ENCODE assay signal across 2 cellular contexts in the genomic region with DNA sequence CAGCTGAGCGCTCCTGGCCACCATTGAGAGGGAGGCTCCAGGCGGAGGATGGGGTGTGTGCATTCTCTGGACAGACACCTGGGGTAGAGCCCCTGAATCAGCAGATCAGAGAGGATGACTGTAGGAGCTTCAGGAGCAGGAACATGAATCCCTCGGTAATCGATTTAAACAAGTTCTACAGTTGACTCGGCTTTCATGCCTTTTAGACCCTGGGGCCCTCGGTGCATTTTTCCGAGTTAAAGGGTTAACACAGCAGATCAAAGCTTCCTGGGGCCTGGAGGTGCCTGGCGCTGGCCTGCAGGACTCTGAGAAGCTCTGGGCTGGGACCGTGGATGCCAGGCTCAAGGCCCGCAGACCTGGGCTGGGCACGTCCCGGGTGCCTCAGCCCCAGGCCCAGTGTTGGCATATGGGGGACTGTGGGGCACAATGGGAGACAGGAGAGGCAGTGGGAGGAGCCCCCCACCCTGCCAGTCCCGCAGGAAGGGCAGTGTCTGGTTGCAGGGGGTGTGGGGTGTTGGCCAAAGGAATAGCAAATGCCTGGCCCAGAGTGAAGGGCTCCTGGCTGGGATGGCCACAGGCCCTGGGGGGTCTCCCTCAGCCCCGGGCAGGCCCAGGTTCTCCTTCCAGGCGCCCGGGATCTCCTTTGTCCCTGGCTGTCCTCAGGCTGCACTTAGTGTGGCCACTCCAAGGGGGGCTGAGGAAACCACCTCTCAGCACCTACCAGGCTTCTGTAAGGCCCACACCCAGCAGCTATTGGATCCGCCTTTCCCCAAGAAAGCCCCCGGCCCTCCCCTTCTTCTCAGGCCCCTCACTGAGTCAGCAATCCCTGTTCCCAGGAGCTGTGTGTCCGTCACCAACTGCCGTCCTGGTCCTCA.
TF ChIP-seq lines count a peak whose summit lies in the region.

No MANE protein-coding gene starts in this region.

TF ChIP-seq in GM23338, 12 proteins besides CTCF, POLR2A, EP300 and RAD21:
- TF ChIP-seq POLR2AphosphoS5 (IDR thresholded peaks at IDR 0.05; ENCODE audit: low read depth), result no peak
- TF ChIP-seq, protein P1, sequence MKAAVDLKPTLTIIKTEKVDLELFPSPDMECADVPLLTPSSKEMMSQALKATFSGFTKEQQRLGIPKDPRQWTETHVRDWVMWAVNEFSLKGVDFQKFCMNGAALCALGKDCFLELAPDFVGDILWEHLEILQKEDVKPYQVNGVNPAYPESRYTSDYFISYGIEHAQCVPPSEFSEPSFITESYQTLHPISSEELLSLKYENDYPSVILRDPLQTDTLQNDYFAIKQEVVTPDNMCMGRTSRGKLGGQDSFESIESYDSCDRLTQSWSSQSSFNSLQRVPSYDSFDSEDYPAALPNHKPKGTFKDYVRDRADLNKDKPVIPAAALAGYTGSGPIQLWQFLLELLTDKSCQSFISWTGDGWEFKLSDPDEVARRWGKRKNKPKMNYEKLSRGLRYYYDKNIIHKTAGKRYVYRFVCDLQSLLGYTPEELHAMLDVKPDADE (IDR thresholded peaks at IDR 0.05), result no peak

TF ChIP-seq in GM12878, 131 proteins besides CTCF, POLR2A, EP300 and RAD21:
- TF ChIP-seq BMI1 (IDR thresholded peaks at IDR 0.05; ENCODE audit: borderline replicate concordance) (no peak), EZH2 (IDR thresholded peaks at IDR 0.05; ENCODE audit: borderline replicate concordance, control insufficient read depth, low read depth, low read length) (no peak), BRCA1 (IDR thresholded peaks at IDR 0.05; ENCODE audit: low read depth, low read length) (no peak)
- TF ChIP-seq, protein P2, sequence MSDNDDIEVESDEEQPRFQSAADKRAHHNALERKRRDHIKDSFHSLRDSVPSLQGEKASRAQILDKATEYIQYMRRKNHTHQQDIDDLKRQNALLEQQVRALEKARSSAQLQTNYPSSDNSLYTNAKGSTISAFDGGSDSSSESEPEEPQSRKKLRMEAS (IDR thresholded peaks at IDR 0.05; ENCODE audit: low read depth, low read length), result no peak
